ENCODE assay signal across 19 cellular contexts in the genomic region with DNA sequence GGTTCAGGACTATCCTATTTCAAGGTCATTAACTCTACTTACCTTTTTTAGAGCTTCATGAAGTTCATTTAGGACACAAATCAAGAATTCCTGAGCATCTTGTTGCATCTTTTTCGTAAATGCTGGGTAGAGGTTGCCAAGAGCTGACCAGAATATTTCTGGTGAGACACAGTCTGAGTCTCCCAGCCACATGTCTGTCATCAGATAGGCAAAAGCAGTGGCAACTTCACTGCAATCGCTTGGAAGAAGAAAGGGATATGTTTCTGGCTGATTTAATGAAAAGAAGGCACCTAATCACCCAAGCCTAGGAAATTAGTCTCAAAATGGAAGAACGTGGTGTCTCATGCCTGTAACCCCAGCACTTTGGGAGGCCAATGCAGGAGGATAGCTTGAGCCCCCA. TPM values are rescaled to one million over a fixed set of nuclear protein-coding genes. Genes with fewer than 3 reads are reported as not detected.
DNase-seq lines count a peak whose midpoint lies in the region; ATAC-seq and TF ChIP-seq lines count a peak whose summit lies in the region.
"Had no signal": no experiment of that assay in that cellular context is flagged by ENCODE, and none has a peak within 500 bp of the region (broad histone marks: within the 10 kb centered on the region; RNA-seq: fewer than 3 reads in every experiment).

No MANE protein-coding gene starts in this region.

- no peak for ATAC-seq in IMR-90 (ENCODE audit: low read depth)
- no peak for ATAC-seq in activated CD8-positive, alpha-beta T cell treated with anti-CD3 and anti-CD28 coated beads for 36 hours

- H2AK5ac ChIP-seq in IMR-90 (ENCODE audit: low read depth, low read length) = peak overlapping the region; percentile 3; the same call in 1 of the 2 replicates

- H3K36me3 Mint-ChIP-seq in activated CD8-positive, alpha-beta T cell treated with anti-CD3 and anti-CD28 coated beads for 36 hours (ENCODE audit: low read depth) = no peaks in the 10 kb centered on the region

- CTCF ChIA-PET in IMR-90 (lab: Yijun Ruan, JAX) = no interaction called here
- CTCF ChIA-PET in activated CD8-positive, alpha-beta T cell treated with anti-CD3 and anti-CD28 coated beads for 36 hours (lab: Charles Lee) = interaction anchor here (1.2 to 1.5 kb wide), 2 partner anchors 13 to 343 kb away, joined by 4 to 7 read pairs; no protein-coding TSS in a partner anchor

- H2BK20ac ChIP-seq in IMR-90 (ENCODE audit: low read depth, low read length) = peak overlapping the region; percentile 80; the same call in 1 of the 2 replicates

- peak overlapping the region; percentile 42; the same call in 1 of the 2 replicates for H4K5ac ChIP-seq in IMR-90 (ENCODE audit: low read depth, low read length)

- no peak overlapping the region for H3K4me3 Mint-ChIP-seq in activated CD8-positive, alpha-beta T cell treated with anti-CD3 and anti-CD28 coated beads for 36 hours
- H3K4me3 Mint-ChIP-seq: H9 had no signal

- TF ChIP-seq CTCF in AG10803 (conservative IDR thresholded peaks at IDR 0.05; ENCODE audit: low read length) (no peak), IMR-90 (conservative IDR thresholded peaks at IDR 0.05; ENCODE audit: low read depth, low read length) (no peak), esophagus muscularis mucosa (IDR thresholded peaks at IDR 0.05) (no peak), dorsolateral prefrontal cortex (IDR thresholded peaks at IDR 0.05 in 54 of 56, conservative IDR thresholded peaks at IDR 0.05 in 2 of 56; ENCODE audit: low read depth in 1 of 56, partially characterized antibody in 56 of 56) (no peak)
- no peak for TF ChIP-seq CTCF in activated CD8-positive, alpha-beta T cell treated with anti-CD3 and anti-CD28 coated beads for 36 hours (IDR thresholded peaks at IDR 0.05)

- H3K9me3 ChIP-seq in IMR-90 (ENCODE audit: control insufficient read depth, insufficient read depth, low read length) = no peaks in the 10 kb centered on the region
- no peaks in the 10 kb centered on the region for H3K9me3 ChIP-seq in esophagus muscularis mucosa
- H3K9me3 ChIP-seq: Peyer's patch had no signal

- BruUV-seq in IMR-90 (replicated peaks; lab: Mats Ljungman, UMichigan) = no TSS peak

- H3K4me2 ChIP-seq in IMR-90 (ENCODE audit: low read depth, low read length) = no peak overlapping the region

- H3K27me3 Mint-ChIP-seq in activated CD8-positive, alpha-beta T cell treated with anti-CD3 and anti-CD28 coated beads for 36 hours = peaks cover 3% of the 10 kb centered on the region

- in situ Hi-C loops in IMR-90 (cut with MboI; ENCODE audit: low sequenced_read_pairs) = no loop called here

- H3K9me3 Mint-ChIP-seq in activated CD8-positive, alpha-beta T cell treated with anti-CD3 and anti-CD28 coated beads for 36 hours = no peaks in the 10 kb centered on the region
- H3K9me3 Mint-ChIP-seq: H9 had no signal

- H3K27ac ChIP-seq in IMR-90 (ENCODE audit: insufficient read depth, low read length) (no peak overlapping the region), esophagus muscularis mucosa (replicated peaks in 1 of 4) (no peak overlapping the region), dorsolateral prefrontal cortex (no peak overlapping the region)
- H3K27ac ChIP-seq: Peyer's patch had no signal

- no peak overlapping the region for H2AFZ ChIP-seq in IMR-90 (replicated peaks; ENCODE audit: low read length, poor library complexity)

- intact Hi-C loops in IMR-90 (cut with micrococcal nuclease) = no loop called here
- intact Hi-C loops in esophagus muscularis mucosa (cut with DNase I) = no loop called here
- intact Hi-C loops in activated CD8-positive, alpha-beta T cell treated with anti-CD3 and anti-CD28 coated beads for 36 hours (cut with micrococcal nuclease) = no loop called here
- intact Hi-C loops in dorsolateral prefrontal cortex (cut with DNase I) = no loop called here

- POLR2A ChIA-PET in IMR-90 (lab: Charles Lee; ENCODE audit: unreplicated experiment) = no interaction called here
- POLR2A ChIA-PET in activated CD8-positive, alpha-beta T cell treated with anti-CD3 and anti-CD28 coated beads for 36 hours (lab: Charles Lee) = no interaction called here

- peaks cover 9% of the 10 kb centered on the region for H3K4me1 ChIP-seq in IMR-90 (ENCODE audit: control insufficient read depth, insufficient read depth, low read length)
- no peaks in the 10 kb centered on the region for H3K4me1 ChIP-seq in esophagus muscularis mucosa
- H3K4me1 ChIP-seq: Peyer's patch had no signal

- dilution Hi-C loops in IMR-90 (cut with HindIII; ENCODE audit: low sequenced_read_pairs, unreplicated experiment) = no loop called here

- no peak overlapping the region; the same call in 1 of the 2 replicates for H3K14ac ChIP-seq in IMR-90 (replicated peaks; ENCODE audit: low read depth, low read length)

- TF ChIP-seq EP300 in esophagus muscularis mucosa (IDR thresholded peaks at IDR 0.05) = no peak

- H3K4me1 Mint-ChIP-seq in activated CD8-positive, alpha-beta T cell treated with anti-CD3 and anti-CD28 coated beads for 36 hours (ENCODE audit: low read depth) = no peaks in the 10 kb centered on the region

- 0 out of 2 replicates have a peak overlapping the region, but pooled peaks have one; percentile 39 for H3K4ac ChIP-seq in IMR-90 (ENCODE audit: low read depth, low read length)

- H4K20me1 ChIP-seq in IMR-90 (ENCODE audit: insufficient read depth, low read length) = no peaks in the 10 kb centered on the region

- no peak for TF ChIP-seq POLR2A in IMR-90 (IDR thresholded peaks at IDR 0.05; ENCODE audit: low read depth, low read length)
- no peak for TF ChIP-seq POLR2A in esophagus muscularis mucosa (IDR thresholded peaks at IDR 0.05; ENCODE audit: low read depth)

- H3K56ac ChIP-seq in IMR-90 (ENCODE audit: extremely low read depth, insufficient read depth, low read length) = no peak overlapping the region

- no peak overlapping the region for H3K27ac Mint-ChIP-seq in activated CD8-positive, alpha-beta T cell treated with anti-CD3 and anti-CD28 coated beads for 36 hours
- H3K27ac Mint-ChIP-seq: H9 had no signal

- no peaks in the 10 kb centered on the region for H3K27me3 ChIP-seq in IMR-90 (ENCODE audit: control insufficient read depth, insufficient read depth, low read length)
- peaks cover 0 to 6% (median 0%) of the 10 kb centered on the region in 4 donors for H3K27me3 ChIP-seq in esophagus muscularis mucosa
- peaks cover 0 to 2% (median 0%) of the 10 kb centered on the region in 45 donors for H3K27me3 ChIP-seq in dorsolateral prefrontal cortex
- H3K27me3 ChIP-seq: Peyer's patch had no signal

- H3K36me3 ChIP-seq in IMR-90 (ENCODE audit: control insufficient read depth, insufficient read depth, low read length) = no peaks in the 10 kb centered on the region
- no peaks in the 10 kb centered on the region for H3K36me3 ChIP-seq in esophagus muscularis mucosa
- H3K36me3 ChIP-seq: Peyer's patch had no signal

- H3K9ac ChIP-seq in IMR-90 (ENCODE audit: low read depth, low read length) = no peak overlapping the region

- H3K4me3 ChIP-seq in AG10803 (ENCODE audit: low read length) (no peak overlapping the region), IMR-90 (ENCODE audit: insufficient read depth, low read depth, low read length) (no peak overlapping the region), esophagus muscularis mucosa (no peak overlapping the region), dorsolateral prefrontal cortex (no peak overlapping the region)
- H3K4me3 ChIP-seq: Peyer's patch had no signal

- no peaks in the 10 kb centered on the region for H3K79me1 ChIP-seq in IMR-90 (ENCODE audit: low read depth in 1 of 2, low read length in 2 of 2)

- DNase-seq in AG10803 (ENCODE audit: low read depth) (peak; percentile 93), IMR-90 (peak; percentile 9), esophagus muscularis mucosa (ENCODE audit: extremely low spot score) (peak; percentile 64), myocyte (ENCODE audit: low read depth) (peak; percentile 8), SHP77 treated with DMSO at 0.1 percent for 48 hours (lab: John Stamatoyannopoulos, UW) (no peak), SKM-1 treated with dmso at 0.1 percent for 144 hours (lab: John Stamatoyannopoulos, UW; ENCODE audit: unreplicated experiment) (no peak), dorsolateral prefrontal cortex (no peak)
- no peak for DNase-seq in activated CD8-positive, alpha-beta T cell treated with anti-CD3 and anti-CD28 coated beads for 36 hours
- DNase-seq: C1 segment of cervical spinal cord, DMS79, H9, NCI-H1105, NCI-H1694, NCI-H2081 treated with DMSO at 0.1 percent for 48 hours, Peyer's patch had no signal

- no peak for TF ChIP-seq RAD21 in IMR-90 (IDR thresholded peaks at IDR 0.05; ENCODE audit: low read length)

- no peak overlapping the region for H2AK9ac ChIP-seq in IMR-90 (replicated peaks; ENCODE audit: low read depth, low read length, poor library complexity)

- peak overlapping the region; percentile 50 for H2BK120ac ChIP-seq in IMR-90 (ENCODE audit: low read depth, low read length)

- H3K18ac ChIP-seq in IMR-90 (ENCODE audit: low read depth, low read length) = peak overlapping the region; percentile 72

- peak overlapping the region; percentile 27 for H2BK5ac ChIP-seq in IMR-90 (ENCODE audit: low read depth, low read length, poor library complexity, severe bottlenecking)

- peak overlapping the region; percentile 28 to 43; a peak in 2 of 4 replicates for H4K8ac ChIP-seq in IMR-90 (ENCODE audit: low read depth in 2 of 2, low read length in 2 of 2)

- peak overlapping the region; percentile 32 for H4K91ac ChIP-seq in IMR-90 (ENCODE audit: insufficient read depth, low read depth, low read length)

- no peak overlapping the region for H3K23ac ChIP-seq in IMR-90 (ENCODE audit: low read depth, low read length)

- no peak overlapping the region for H2BK15ac ChIP-seq in IMR-90 (ENCODE audit: low read depth, low read length)

- H3K9me1 ChIP-seq in IMR-90 (ENCODE audit: insufficient read depth, low read length) = peaks cover 3% of the 10 kb centered on the region; the same call in 1 of the 2 replicates

- no CpG with 5 or more reads among the region's 3 CpGs for WGBS in IMR-90 (ENCODE audit: extremely low coverage in 2 of 2, insufficient read length in 1 of 2), 2 experiments
- 92% methylated on average over 3 of the region's 3 CpGs for WGBS in esophagus muscularis mucosa

TF ChIP-seq in IMR-90, 13 proteins besides CTCF, POLR2A, EP300 and RAD21 (continues in another document):
- no peak for TF ChIP-seq MXI1 (IDR thresholded peaks at IDR 0.05; ENCODE audit: borderline replicate concordance, low read depth, low read length)

RNA-seq across cellular contexts. Expression of a gene that starts 2.9 kb away (rescaled TPM):
- total RNA-seq in IMR-90 (2012; rRNA removed) (not detected in 2 replicates), esophagus muscularis mucosa (not detected), myocyte (not detected in 2 replicates), dorsolateral prefrontal cortex (1 to 10 TPM in 53 of 120 experiments, under 1 TPM in 12, not detected in 55; 0.38 to 3.5 (median 1.5) TPM)
- polyA plus RNA-seq in IMR-90 (2012; rRNA removed) = not detected in 2 replicates
- not detected in 2 replicates for polyA plus RNA-seq in IMR-90 (2012; cell fraction: cytosol; rRNA removed)
- polyA plus RNA-seq in IMR-90 (2012; cell fraction: nucleus; rRNA removed; ENCODE audit: low replicate concordance) = not detected in 2 replicates
- polyA plus RNA-seq in myocyte (2012) = not detected
- total RNA-seq in activated CD8-positive, alpha-beta T cell treated with anti-CD3 and anti-CD28 coated beads for 36 hours = not detected
- total RNA-seq: A172, H9, LHCN-M2, NCI-H460, Peyer's patch, SK-MEL-5 had no signal

Comparison
In these comparisons a context has a peak if more than half of its experiments do, and no peak if none do; other contexts are left out.
1. DNase-seq: peak in AG10803 (single experiment), IMR-90 (single experiment), esophagus muscularis mucosa (single experiment) and myocyte (single experiment); none in activated CD8-positive, alpha-beta T cell treated with anti-CD3 and anti-CD28 coated beads for 36 hours (single experiment), SHP77 treated with DMSO at 0.1 percent for 48 hours (single experiment), SKM-1 treated with dmso at 0.1 percent for 144 hours (single experiment) and dorsolateral prefrontal cortex (0 of 10).